In the genomic region with DNA sequence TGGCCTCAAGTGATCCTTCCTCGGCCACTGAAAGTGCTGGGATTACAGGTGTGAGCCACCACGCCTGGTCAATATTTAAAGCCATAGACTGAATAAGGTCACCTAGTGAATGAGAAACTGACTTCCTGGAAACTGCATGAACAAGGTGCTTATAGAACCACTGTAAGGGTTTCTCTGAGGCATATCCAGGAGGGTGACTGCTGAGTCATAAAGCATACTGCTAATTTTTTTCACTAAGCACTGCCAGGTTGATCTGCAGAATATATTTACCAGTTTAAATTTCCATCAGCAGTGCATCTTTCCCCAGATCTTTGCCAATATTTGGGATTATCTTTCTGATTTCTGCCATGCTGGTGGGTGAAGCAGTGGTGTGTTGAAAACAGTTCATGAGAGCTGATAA, we compare ENCODE assay signal across 11 cellular contexts. TPM values are rescaled to one million over a fixed set of nuclear protein-coding genes. Genes with fewer than 3 reads are reported as not detected.
DNase-seq lines count a peak whose midpoint lies in the region; ATAC-seq, FAIRE-seq and TF ChIP-seq lines count a peak whose summit lies in the region.
"Had no signal": no experiment of that assay in that cellular context is flagged by ENCODE, and none has a peak within 500 bp of the region (broad histone marks: within the 10 kb centered on the region; RNA-seq: fewer than 3 reads in every experiment).

No MANE protein-coding gene starts in this region.

- no peak overlapping the region for H3K27ac ChIP-seq in keratinocyte (ENCODE audit: control insufficient read depth, insufficient read depth, low read length)
- H3K27ac ChIP-seq: SK-N-MC had no signal

- no peaks in the 10 kb centered on the region for H4K20me1 ChIP-seq in keratinocyte (ENCODE audit: control insufficient read depth, extremely low read depth, insufficient read depth, low read length)

- H3K4me1 ChIP-seq in keratinocyte (ENCODE audit: control insufficient read depth, extremely low read depth, insufficient read depth, low read length), result peaks cover 36% of the 10 kb centered on the region

- no peak overlapping the region for H2AFZ ChIP-seq in keratinocyte (ENCODE audit: control insufficient read depth, low read length)

- no peaks in the 10 kb centered on the region for H3K79me2 ChIP-seq in keratinocyte (ENCODE audit: control insufficient read depth, insufficient read depth, low read length)

- H3K27me3 ChIP-seq in keratinocyte (ENCODE audit: control insufficient read depth, extremely low read depth, insufficient read depth, low read length), result no peaks in the 10 kb centered on the region

- dilution Hi-C loops in keratinocyte (cut with MboI; ENCODE audit: extremely low pct_ligation_motif_present, low sequenced_read_pairs), result no loop called here

- H3K9me3 ChIP-seq in keratinocyte (ENCODE audit: control insufficient read depth, low read depth, low read length), result no peaks in the 10 kb centered on the region

- no peak overlapping the region for H3K4me2 ChIP-seq in keratinocyte (ENCODE audit: control insufficient read depth, extremely low read depth, insufficient read depth, low read depth, low read length)

- H3K9ac ChIP-seq in keratinocyte (ENCODE audit: control insufficient read depth, extremely low read depth, insufficient read depth, low read length), result no peak overlapping the region

- no peak overlapping the region for H3K4me3 ChIP-seq in keratinocyte (ENCODE audit: control insufficient read depth in 2 of 3, extremely low read depth in 1 of 3, insufficient read depth in 2 of 3, low read depth in 1 of 3, low read length in 3 of 3)
- H3K4me3 ChIP-seq: SK-N-MC had no signal

- no peaks in the 10 kb centered on the region for H3K9me1 ChIP-seq in keratinocyte (ENCODE audit: control insufficient read depth, extremely low read depth, insufficient read depth, low read length)

- no peak for TF ChIP-seq CTCF in keratinocyte (optimal IDR thresholded peaks at IDR 0.05 in 1 of 3, IDR thresholded peaks at IDR 0.05 in 1 of 3, conservative IDR thresholded peaks at IDR 0.05 in 1 of 3; ENCODE audit: extremely low read depth in 1 of 3, insufficient read depth in 2 of 3, low read length in 3 of 3)

- H3K36me3 ChIP-seq in keratinocyte (ENCODE audit: control insufficient read depth in 2 of 2, extremely low read depth in 1 of 2, insufficient read depth in 2 of 2, low read length in 2 of 2), result no peaks in the 10 kb centered on the region

- peak; percentile 73 for FAIRE-seq in keratinocyte (lab: Jason Lieb, UNC)

- ATAC-seq in GM18861 (IDR thresholded peaks at IDR 0.05; ENCODE audit: unreplicated experiment), result peak; percentile 43
- peak; percentile 43 for ATAC-seq in GM21723 (IDR thresholded peaks at IDR 0.05; ENCODE audit: unreplicated experiment)

- peak; percentile 60 for DNase-seq in HT1080 (ENCODE audit: low read depth)
- no peak for DNase-seq in keratinocyte (ENCODE audit: low read depth, low spot score)
- no peak for DNase-seq in NCI-H1436 (lab: John Stamatoyannopoulos, UW)
- no peak for DNase-seq in amygdala (lab: John Stamatoyannopoulos, UW)
- no peak for DNase-seq in ureter (ENCODE audit: low spot score)
- DNase-seq: cerebellar nuclear complex, glutamatergic neuron, NCI-H1417 had no signal

RNA-seq across cellular contexts. Expression of a gene that starts 4.3 kb away (rescaled TPM):
- 1.2 and 1.5 TPM in 2 replicates for total RNA-seq in HT1080 (2014; rRNA removed; shearing (Covaris generic))
- polyA plus RNA-seq in HT1080 (2015; cell fraction: cytosol; rRNA removed), result 2.7 and 2.8 TPM in 2 replicates
- 7.5 TPM in 2 replicates for polyA plus RNA-seq in HT1080 (2015; cell fraction: nucleus; rRNA removed)
- 32.1 to 51.3 TPM (median 46.6 TPM) in 3 replicates for polyA plus RNA-seq in keratinocyte
- polyA plus RNA-seq in keratinocyte (2011; ENCODE audit: low read depth), result 73.0 TPM
- polyA plus RNA-seq in keratinocyte (2011; cell fraction: cytosol; rRNA removed), result 25.9 and 51.5 TPM in 2 replicates
- 59.3 and 81.4 TPM in 2 replicates for polyA plus RNA-seq in keratinocyte (2011; cell fraction: nucleus; rRNA removed)
- polyA plus RNA-seq in keratinocyte (2012; ENCODE audit: low replicate concordance), result 24.0 and 55.6 TPM in 2 replicates
- polyA minus RNA-seq in keratinocyte, result 14.5 to 68.6 TPM (median 67.0 TPM) in 3 replicates
- polyA minus RNA-seq in keratinocyte (2011; cell fraction: cytosol; rRNA and poly(A)+ RNA removed), result 26.7 TPM
- polyA minus RNA-seq in keratinocyte (2011; cell fraction: nucleus; rRNA and poly(A)+ RNA removed), result 60.5 and 97.9 TPM in 2 replicates
- total RNA-seq in ureter, result 32.8 TPM

RNA-seq across cellular contexts. Expression of a gene that starts 36.6 kb away (rescaled TPM):
- not detected in 2 replicates for total RNA-seq in HT1080 (2014; rRNA removed; shearing (Covaris generic))
- not detected in 2 replicates for polyA plus RNA-seq in HT1080 (2015; cell fraction: cytosol; rRNA removed)
- polyA plus RNA-seq in HT1080 (2015; cell fraction: nucleus; rRNA removed), result not detected in 2 replicates
- polyA plus RNA-seq in keratinocyte, result 0.01 TPM in 1 of 3 replicates, not detected in the others
- polyA plus RNA-seq in keratinocyte (2011; ENCODE audit: low read depth), result not detected
- not detected in 2 replicates for polyA plus RNA-seq in keratinocyte (2011; cell fraction: cytosol; rRNA removed)
- polyA plus RNA-seq in keratinocyte (2011; cell fraction: nucleus; rRNA removed), result not detected in 2 replicates
- not detected in 2 replicates for polyA plus RNA-seq in keratinocyte (2012; ENCODE audit: low replicate concordance)
- not detected in 3 replicates for polyA minus RNA-seq in keratinocyte
- not detected for polyA minus RNA-seq in keratinocyte (2011; cell fraction: cytosol; rRNA and poly(A)+ RNA removed)
- not detected in 2 replicates for polyA minus RNA-seq in keratinocyte (2011; cell fraction: nucleus; rRNA and poly(A)+ RNA removed)
- total RNA-seq in ureter, result not detected

Comparison
In these comparisons a context has a peak if more than half of its experiments do, and no peak if none do; other contexts are left out.
1. RNA of a gene that starts 4.3 kb away (total RNA-seq): 32.8 TPM in ureter (single experiment); 1.2 to 1.5 TPM in HT1080; every median in the first group is over 10 times any median in the second.